ENCODE assay signal across 1 cellular context in genomic region chr19:44689290-44690130, GRCh38.
TF ChIP-seq lines count a peak whose summit lies in the region.

No MANE protein-coding gene starts in this region.

TF ChIP-seq in HEK293, 187 proteins besides CTCF, POLR2A, EP300 and RAD21 (continued from another document):
- TF ChIP-seq ZNF654 (tag by site-specific recombination; IDR thresholded peaks at IDR 0.05; ENCODE audit: low read depth) (peak; percentile 86), ZNF16 (tag by site-specific recombination; IDR thresholded peaks at IDR 0.05; ENCODE audit: low read depth) (peak; percentile 84), ZNF514 (tag by site-specific recombination; IDR thresholded peaks at IDR 0.05) (no peak), ZNF596 (tag by site-specific recombination; IDR thresholded peaks at IDR 0.05) (no peak)
